In genomic region chr20:40156600-40157307, GRCh38 we compare ENCODE assay signal across 12 cellular contexts.
DNase-seq lines count a peak whose midpoint lies in the region; ATAC-seq and TF ChIP-seq lines count a peak whose summit lies in the region.
"Had no signal": no experiment of that assay in that cellular context is flagged by ENCODE, and none has a peak within 500 bp of the region (broad histone marks: within the 10 kb centered on the region; RNA-seq: fewer than 3 reads in every experiment).

No MANE protein-coding gene starts in this region.

- no peak overlapping the region for H3K4me3 ChIP-seq in mucosa of descending colon
- H3K4me3 ChIP-seq in body of pancreas = no peak overlapping the region
- no peak overlapping the region for H3K4me3 ChIP-seq in brain microvascular endothelial cell (ENCODE audit: low read depth, low read length)

- H3K9me3 ChIP-seq in mucosa of descending colon = no peaks in the 10 kb centered on the region
- no peaks in the 10 kb centered on the region for H3K9me3 ChIP-seq in body of pancreas

- TF ChIP-seq POLR2A in body of pancreas (IDR thresholded peaks at IDR 0.05) = no peak

- DNase-seq in left kidney (ENCODE audit: low read depth, low spot score) = peak; percentile 89
- no peak for DNase-seq in mucosa of descending colon
- no peak for DNase-seq in body of pancreas
- no peak for DNase-seq in omental fat pad (ENCODE audit: low spot score)
- DNase-seq in brain microvascular endothelial cell = no peak
- DNase-seq: activated CD4-positive, alpha-beta T cell treated with anti-CD3 and anti-CD28 coated beads for 1 hour; NCI-H2171 had no signal

- H3K4me1 ChIP-seq in mucosa of descending colon (ENCODE audit: low read depth) (no peaks in the 10 kb centered on the region), body of pancreas (no peaks in the 10 kb centered on the region)

- 33 to 34% methylated on average over 4 of the region's 4 CpGs for WGBS in body of pancreas, 2 donors

- ATAC-seq in GM18909 (IDR thresholded peaks at IDR 0.05; ENCODE audit: poor library complexity, unreplicated experiment) (peak; percentile 97), GM21576 (IDR thresholded peaks at IDR 0.05; ENCODE audit: unreplicated experiment) (peak; percentile 88), HG03103 (IDR thresholded peaks at IDR 0.05; ENCODE audit: low read depth, unreplicated experiment) (peak; percentile 89), mucosa of descending colon (no peak), body of pancreas (no peak), omental fat pad (ENCODE audit: low FRiP score) (no peak)
- ATAC-seq: Right ventricle myocardium inferior, sciatic nerve had no signal

- H3K27ac ChIP-seq in body of pancreas (no peak overlapping the region), brain microvascular endothelial cell (no peak overlapping the region)

- no peak for TF ChIP-seq CTCF in mucosa of descending colon (IDR thresholded peaks at IDR 0.05)
- no peak for TF ChIP-seq CTCF in body of pancreas (IDR thresholded peaks at IDR 0.05)
- TF ChIP-seq CTCF in omental fat pad (IDR thresholded peaks at IDR 0.05) = no peak
- TF ChIP-seq CTCF in brain microvascular endothelial cell (IDR thresholded peaks at IDR 0.05; ENCODE audit: low read depth, low read length, missing control alignments) = no peak

- intact Hi-C loops in mucosa of descending colon (cut with DNase I, micrococcal nuclease) = no loop called here
- intact Hi-C loops in body of pancreas (cut with DNase I) = no loop called here

- H3K27me3 ChIP-seq in body of pancreas (no peaks in the 10 kb centered on the region), brain microvascular endothelial cell (replicated peaks) (no peaks in the 10 kb centered on the region)

- H3K36me3 ChIP-seq in mucosa of descending colon (ENCODE audit: low read depth) = no peaks in the 10 kb centered on the region
- H3K36me3 ChIP-seq in body of pancreas (replicated peaks in 1 of 2; ENCODE audit: insufficient read depth in 1 of 2, low read depth in 2 of 2) = no peaks in the 10 kb centered on the region
- H3K36me3 ChIP-seq in brain microvascular endothelial cell (replicated peaks) = no peaks in the 10 kb centered on the region

- in situ Hi-C loops in brain microvascular endothelial cell (cut with HindIII; ENCODE audit: low pct_ligation_motif_present, low sequenced_read_pairs) = no loop called here

Comparison
In these comparisons a context has a peak if more than half of its experiments do, and no peak if none do; other contexts are left out.
1. ATAC-seq: peak in GM18909 (single experiment), GM21576 (single experiment) and HG03103 (single experiment); none in mucosa of descending colon (single experiment), body of pancreas (single experiment) and omental fat pad (single experiment).